ENCODE assay signal across 16 cellular contexts in the genomic region with DNA sequence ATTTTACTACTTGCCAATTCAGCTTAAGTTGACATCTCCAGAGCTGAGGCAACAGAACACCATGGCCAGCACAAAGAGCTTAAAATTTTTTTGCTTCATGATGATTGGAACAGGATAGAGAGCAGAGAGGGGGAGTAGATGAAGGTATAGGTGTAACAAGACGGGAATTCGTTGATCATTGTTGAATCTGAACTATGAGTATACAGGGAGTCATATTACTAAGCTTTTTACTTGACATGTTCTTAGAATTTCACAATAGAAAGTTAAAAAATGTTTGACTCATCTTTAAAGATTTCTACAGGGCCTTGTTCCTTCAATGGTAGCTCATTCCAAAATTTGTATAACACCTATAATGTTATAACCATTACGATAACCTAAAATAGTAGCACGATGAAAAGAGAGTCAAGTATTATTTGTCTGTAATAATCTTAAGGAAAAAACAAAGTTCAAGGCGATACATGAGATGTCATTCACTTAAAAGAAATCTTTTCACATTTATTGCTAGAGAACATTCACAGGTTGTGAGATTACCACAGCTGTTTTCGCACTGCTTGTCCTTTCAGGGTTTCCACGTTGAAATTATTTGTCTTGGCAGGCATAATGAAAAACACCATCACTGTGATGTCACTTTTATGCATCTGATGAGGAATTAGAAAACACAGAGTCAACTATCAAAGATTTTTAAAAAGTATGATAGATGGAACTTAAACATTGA. TPM values are rescaled to one million over a fixed set of nuclear protein-coding genes. Genes with fewer than 3 reads are reported as not detected.
DNase-seq lines count a peak whose midpoint lies in the region; ATAC-seq and TF ChIP-seq lines count a peak whose summit lies in the region.
"Had no signal": no experiment of that assay in that cellular context is flagged by ENCODE, and none has a peak within 500 bp of the region (broad histone marks: within the 10 kb centered on the region; RNA-seq: fewer than 3 reads in every experiment).

No MANE protein-coding gene starts in this region.

- 20% methylated on average over 7 of the region's 7 CpGs for WGBS in SK-N-SH (ENCODE audit: low lambda C conversion rate)

- no peak overlapping the region for H3K4me2 ChIP-seq in SK-N-SH
- H3K4me2 ChIP-seq: hepatocyte had no signal

- no peak overlapping the region for H2AFZ ChIP-seq in SK-N-SH (ENCODE audit: low read depth)
- H2AFZ ChIP-seq: hepatocyte had no signal

- no peaks in the 10 kb centered on the region for H3K9me2 ChIP-seq in SK-N-SH

- POLR2A ChIA-PET in SK-N-SH (lab: Yijun Ruan, JAX) = no interaction called here

- no peak overlapping the region for H3K9ac ChIP-seq in SK-N-SH

- H3K4me1 ChIP-seq in left ventricle myocardium inferior (no peaks in the 10 kb centered on the region), right atrium auricular region (no peaks in the 10 kb centered on the region), SK-N-SH (ENCODE audit: control insufficient read depth in 1 of 2, insufficient read depth in 2 of 2, low read depth in 1 of 2, low read length in 1 of 2) (no peaks in the 10 kb centered on the region)
- H3K4me1 ChIP-seq: HAP-1 had no signal

- ATAC-seq in left ventricle myocardium superior = peak; percentile 71
- ATAC-seq: T-cell had no signal

- CTCF ChIA-PET in SK-N-SH (lab: Yijun Ruan, JAX) = interaction anchor here (2.0 kb wide), 1 partner anchor 9 kb away, joined by 4 read pairs; no protein-coding TSS in a partner anchor

- in situ Hi-C loops in astrocyte of the spinal cord (cut with HindIII; ENCODE audit: low sequenced_read_pairs) = no loop called here

- intact Hi-C loops in left ventricle myocardium inferior (cut with micrococcal nuclease) (no loop called here), left ventricle myocardium superior (cut with micrococcal nuclease) (no loop called here)

- H3K36me3 ChIP-seq in left ventricle myocardium inferior (no peaks in the 10 kb centered on the region), right atrium auricular region (no peaks in the 10 kb centered on the region), SK-N-SH (replicated peaks in 1 of 2; ENCODE audit: control insufficient read depth in 1 of 2, insufficient read depth in 2 of 2, low read length in 1 of 2) (no peaks in the 10 kb centered on the region)
- H3K36me3 ChIP-seq: HAP-1 had no signal

- H3K27ac ChIP-seq in left ventricle myocardium inferior (replicated peaks) (peak overlapping the region; percentile 7), right atrium auricular region (no peak overlapping the region), SK-N-SH (ENCODE audit: low read depth in 2 of 2, low read length in 1 of 2) (no peak overlapping the region)
- H3K27ac ChIP-seq: hepatocyte had no signal

- TF ChIP-seq EP300 in SK-N-SH (IDR thresholded peaks at IDR 0.05; ENCODE audit: borderline replicate concordance in 1 of 2, low read depth in 1 of 2, low read length in 1 of 2) = no peak

- DNase-seq in left ventricle myocardium inferior (no peak), right atrium auricular region (ENCODE audit: low spot score) (no peak), astrocyte of the spinal cord (ENCODE audit: low read depth, low spot score) (peak; percentile 5), left ventricle myocardium superior (no peak), NCI-H2227 (lab: John Stamatoyannopoulos, UW; ENCODE audit: unreplicated experiment) (no peak), SK-N-SH (no peak), NCI-H2081 treated with DMSO at 0.1 percent for 48 hours (lab: John Stamatoyannopoulos, UW) (no peak), NCI-H2196 treated with DMSO at 0.1 percent for 48 hours (lab: John Stamatoyannopoulos, UW; ENCODE audit: unreplicated experiment) (no peak)
- DNase-seq: DND-41; effector CD4-positive, alpha-beta T cell; NCI-H146; nucleus accumbens; T-cell had no signal

- no peaks in the 10 kb centered on the region for H3K79me2 ChIP-seq in SK-N-SH (ENCODE audit: insufficient read depth)
- H3K79me2 ChIP-seq: hepatocyte had no signal

- H3K4me3 ChIP-seq in left ventricle myocardium inferior (no peak overlapping the region), right atrium auricular region (no peak overlapping the region), astrocyte of the spinal cord (ENCODE audit: low read depth, low read length) (no peak overlapping the region), SK-N-SH (ENCODE audit: low read depth in 2 of 2, low read length in 1 of 2) (no peak overlapping the region)
- H3K4me3 ChIP-seq: HAP-1, hepatocyte had no signal

- no peak for TF ChIP-seq RAD21 in SK-N-SH (IDR thresholded peaks at IDR 0.05; ENCODE audit: low read length)

- H3K27me3 ChIP-seq in left ventricle myocardium inferior (ENCODE audit: low read depth) (no peaks in the 10 kb centered on the region), right atrium auricular region (no peaks in the 10 kb centered on the region), SK-N-SH (ENCODE audit: insufficient read depth) (no peaks in the 10 kb centered on the region)
- H3K27me3 ChIP-seq: hepatocyte had no signal

- H3F3A ChIP-seq in SK-N-SH (replicated peaks; ENCODE audit: insufficient read depth) = no peaks in the 10 kb centered on the region

- H4K20me1 ChIP-seq in SK-N-SH (ENCODE audit: insufficient read depth) = no peaks in the 10 kb centered on the region

- no peaks in the 10 kb centered on the region for H3K9me3 ChIP-seq in left ventricle myocardium inferior (replicated peaks)
- no peaks in the 10 kb centered on the region for H3K9me3 ChIP-seq in right atrium auricular region
- no peaks in the 10 kb centered on the region for H3K9me3 ChIP-seq in SK-N-SH
- H3K9me3 ChIP-seq: HAP-1 had no signal

- TF ChIP-seq CTCF in left ventricle myocardium inferior (IDR thresholded peaks at IDR 0.05; ENCODE audit: borderline replicate concordance) (no peak), right atrium auricular region (IDR thresholded peaks at IDR 0.05) (no peak), astrocyte of the spinal cord (IDR thresholded peaks at IDR 0.05; ENCODE audit: low read depth, low read length) (no peak), SK-N-SH (IDR thresholded peaks at IDR 0.05) (no peak)

TF ChIP-seq in SK-N-SH, 30 proteins besides CTCF, POLR2A, EP300 and RAD21:
- TF ChIP-seq IRF3 (IDR thresholded peaks at IDR 0.05; ENCODE audit: low read depth, low read length) (no peak), SMC3 (IDR thresholded peaks at IDR 0.05; ENCODE audit: low read depth, low read length) (no peak)

RNA-seq across cellular contexts. Expression of gene SPX, which starts 33.9 kb away (rescaled TPM):
- total RNA-seq in left ventricle myocardium inferior = 16.5 TPM
- total RNA-seq in right atrium auricular region = 1 to 10 TPM; 5.6 to 8.3 TPM
- total RNA-seq in left ventricle myocardium superior = 15.7 TPM
- polyA plus RNA-seq in SK-N-SH (2012; rRNA removed) = not detected in 2 replicates
- polyA plus RNA-seq in SK-N-SH (2012; cell fraction: cytosol; rRNA removed) = not detected in 2 replicates
- 0.06 and 0.07 TPM in 2 replicates for polyA plus RNA-seq in SK-N-SH (2012; cell fraction: nucleus; rRNA removed)

RNA-seq across cellular contexts. Expression of gene GYS2, which starts 44.6 kb away (rescaled TPM):
- not detected for total RNA-seq in left ventricle myocardium inferior
- not detected for total RNA-seq in right atrium auricular region
- not detected for total RNA-seq in left ventricle myocardium superior
- 0.02 TPM in 1 of 2 replicates, not detected in the other for polyA plus RNA-seq in SK-N-SH (2012; rRNA removed)
- not detected in 2 replicates for polyA plus RNA-seq in SK-N-SH (2012; cell fraction: cytosol; rRNA removed)
- not detected in 2 replicates for polyA plus RNA-seq in SK-N-SH (2012; cell fraction: nucleus; rRNA removed)
- polyA plus RNA-seq: BJ had no signal

RNA-seq across cellular contexts. Expression of gene GOLT1B, which starts 58.4 kb away (rescaled TPM):
- total RNA-seq in left ventricle myocardium inferior = 17.5 TPM
- 10 to 100 TPM; 15.5 to 16.9 TPM for total RNA-seq in right atrium auricular region
- 14.8 TPM for total RNA-seq in left ventricle myocardium superior
- polyA plus RNA-seq in SK-N-SH (2012; rRNA removed) = 7.9 and 10.6 TPM in 2 replicates
- polyA plus RNA-seq in SK-N-SH (2012; cell fraction: cytosol; rRNA removed) = 15.2 and 22.0 TPM in 2 replicates
- 8.8 and 17.3 TPM in 2 replicates for polyA plus RNA-seq in SK-N-SH (2012; cell fraction: nucleus; rRNA removed)

RNA-seq across cellular contexts. Expression of gene RECQL, which starts 58.6 kb away (rescaled TPM):
- total RNA-seq in left ventricle myocardium inferior (23.1 TPM), right atrium auricular region (10 to 100 TPM; 17.8 to 20.0 TPM), left ventricle myocardium superior (21.4 TPM)
- polyA plus RNA-seq in SK-N-SH (2012; rRNA removed) = 14.6 and 17.0 TPM in 2 replicates
- polyA plus RNA-seq in SK-N-SH (2012; cell fraction: cytosol; rRNA removed) = 20.8 and 26.5 TPM in 2 replicates
- 9.0 and 18.3 TPM in 2 replicates for polyA plus RNA-seq in SK-N-SH (2012; cell fraction: nucleus; rRNA removed)
